ENCODE assay signal across 8 cellular contexts in genomic region chr4:3954540-3955360, GRCh38.
DNase-seq lines count a peak whose midpoint lies in the region; ATAC-seq and TF ChIP-seq lines count a peak whose summit lies in the region.
"Not testable (repeated sequence)": the region's sequence is repeated elsewhere in the genome, so short reads cannot be mapped to it uniquely, and the experiment has no call there.

No MANE protein-coding gene starts in this region.

- peaks cover 16% of the 10 kb centered on the region for H3K4me1 Mint-ChIP-seq in stimulated activated naive CD8-positive, alpha-beta T cell treated with anti-CD3 and anti-CD28 coated beads, Interleukin-15, Interleukin-2, amounts not matched to agents 100 ng/mL and 50 ng/mL, for 24 hours (ENCODE audit: low read depth)

- not testable (repeated sequence) for H3K27me3 ChIP-seq in WERI-Rb-1 (ENCODE audit: insufficient read depth, low read depth, severe bottlenecking); left ventricle myocardium inferior (ENCODE audit: low read depth); osteoblast (ENCODE audit: insufficient read depth, low read length)

- H3K9me3 Mint-ChIP-seq in stimulated activated naive CD8-positive, alpha-beta T cell treated with anti-CD3 and anti-CD28 coated beads, Interleukin-15, Interleukin-2, amounts not matched to agents 100 ng/mL and 50 ng/mL, for 24 hours, result not testable (repeated sequence)

- H3K27me3 Mint-ChIP-seq in stimulated activated naive CD8-positive, alpha-beta T cell treated with anti-CD3 and anti-CD28 coated beads, Interleukin-15, Interleukin-2, amounts not matched to agents 100 ng/mL and 50 ng/mL, for 24 hours, result not testable (repeated sequence)

- not testable (repeated sequence) for TF ChIP-seq CTCF in WERI-Rb-1 (IDR thresholded peaks at IDR 0.05; ENCODE audit: low read depth, low read length); left ventricle myocardium inferior (IDR thresholded peaks at IDR 0.05; ENCODE audit: borderline replicate concordance); osteoblast (IDR thresholded peaks at IDR 0.05; ENCODE audit: extremely low read depth, low read depth, low read length)

- H3K27ac Mint-ChIP-seq in stimulated activated naive CD8-positive, alpha-beta T cell treated with anti-CD3 and anti-CD28 coated beads, Interleukin-15, Interleukin-2, amounts not matched to agents 100 ng/mL and 50 ng/mL, for 24 hours, result peak overlapping the region; percentile 99

- H3K4me1 ChIP-seq in left ventricle myocardium inferior (peaks cover 12% of the 10 kb centered on the region), osteoblast (ENCODE audit: insufficient read depth, low read length) (peaks cover 16% of the 10 kb centered on the region)

- H3K4me2 ChIP-seq in osteoblast (ENCODE audit: insufficient read depth, low read length), result peak overlapping the region; percentile 91

- H4K20me1 ChIP-seq in osteoblast (ENCODE audit: insufficient read depth, low read length), result not testable (repeated sequence)

- H3K9me3 ChIP-seq in WERI-Rb-1 (ENCODE audit: severe bottlenecking); left ventricle myocardium inferior (replicated peaks); osteoblast (ENCODE audit: low read depth, low read length): not testable (repeated sequence)

- peak; percentile 8 for ATAC-seq in HG02981 (IDR thresholded peaks at IDR 0.05; ENCODE audit: unreplicated experiment)

- H3K4me3 Mint-ChIP-seq in stimulated activated naive CD8-positive, alpha-beta T cell treated with anti-CD3 and anti-CD28 coated beads, Interleukin-15, Interleukin-2, amounts not matched to agents 100 ng/mL and 50 ng/mL, for 24 hours, result peak overlapping the region; percentile 97

- not testable (repeated sequence) for H3K36me3 ChIP-seq in WERI-Rb-1; left ventricle myocardium inferior; osteoblast (ENCODE audit: insufficient read depth, low read length)

- DNase-seq in DMS79 treated with DMSO at 0.1 percent for 48 hours (lab: John Stamatoyannopoulos, UW), result peak; percentile 12
- peak; percentile 60 for DNase-seq in NCI-H2227 (lab: John Stamatoyannopoulos, UW; ENCODE audit: unreplicated experiment)
- DNase-seq in WERI-Rb-1, result peak; percentile 88
- DNase-seq in astrocyte of the hippocampus (ENCODE audit: low read depth, low spot score), result peak; percentile 87
- peak; percentile 38 for DNase-seq in left ventricle myocardium inferior
- DNase-seq in osteoblast (ENCODE audit: insufficient read length, low spot score, missing footprints), result peak; percentile 77

- peak overlapping the region; percentile 44 for H2AFZ ChIP-seq in osteoblast (ENCODE audit: low read length)

- H3K27ac ChIP-seq in WERI-Rb-1, result peak overlapping the region; percentile 73
- peak overlapping the region; percentile 86 for H3K27ac ChIP-seq in left ventricle myocardium inferior (replicated peaks)
- peak overlapping the region; percentile 95 for H3K27ac ChIP-seq in osteoblast (ENCODE audit: low read depth, low read length)

- H3K36me3 Mint-ChIP-seq in stimulated activated naive CD8-positive, alpha-beta T cell treated with anti-CD3 and anti-CD28 coated beads, Interleukin-15, Interleukin-2, amounts not matched to agents 100 ng/mL and 50 ng/mL, for 24 hours (ENCODE audit: low read depth), result not testable (repeated sequence)

- intact Hi-C loops in left ventricle myocardium inferior (cut with micrococcal nuclease), result not testable (repeated sequence)

- H3K4me3 ChIP-seq in WERI-Rb-1 (ENCODE audit: low read depth, low read length), result peak overlapping the region; percentile 83
- H3K4me3 ChIP-seq in left ventricle myocardium inferior, result peak overlapping the region; percentile 90
- H3K4me3 ChIP-seq in osteoblast (ENCODE audit: insufficient read depth, low read length), result peak overlapping the region; percentile 80

- H3K79me2 ChIP-seq in osteoblast (ENCODE audit: insufficient read depth, low read length), result not testable (repeated sequence)

Comparison
In these comparisons a context has a peak if more than half of its experiments do, and no peak if none do; other contexts are left out.
1. Peak in every context shown above with its lines: DNase-seq, ATAC-seq, H3K4me3 ChIP-seq and H3K27ac ChIP-seq.
2. DNase-seq: peak in every context shown above with its lines; median percentile 88 in WERI-Rb-1; 87 in astrocyte of the hippocampus; 77 in osteoblast; 60 in NCI-H2227; 38 in left ventricle myocardium inferior; 12 in DMS79 treated with DMSO at 0.1 percent for 48 hours.